In the genomic region with DNA sequence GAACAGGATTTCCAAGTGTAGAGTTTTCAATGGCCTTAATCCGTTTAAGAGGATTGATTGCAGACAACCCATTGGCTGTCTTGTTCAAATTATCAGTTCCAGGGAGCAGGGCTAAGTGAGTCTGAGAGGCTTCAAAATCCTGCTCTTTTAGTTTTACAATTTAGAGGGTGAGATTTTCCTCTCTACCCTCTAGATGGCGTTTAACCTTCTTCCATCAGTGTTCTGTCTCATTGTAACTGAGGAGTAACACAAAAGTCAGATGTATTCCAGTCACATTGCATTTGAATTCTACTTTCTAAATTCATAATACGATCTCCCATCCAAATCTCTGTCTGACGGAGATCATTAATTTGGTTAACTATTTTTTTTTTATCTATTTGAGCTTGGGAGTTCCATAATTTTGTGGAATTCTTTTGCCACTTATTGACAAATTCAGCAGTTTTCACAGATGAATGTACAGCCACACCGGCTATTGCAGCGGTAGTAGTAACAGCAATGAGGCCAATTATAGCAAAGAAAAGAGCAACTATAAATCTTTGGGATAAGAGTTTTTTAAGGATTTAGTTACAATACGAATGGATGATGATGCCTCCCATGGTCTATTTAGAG, we compare ENCODE assay signal across 9 cellular contexts. TPM values are rescaled to one million over a fixed set of nuclear protein-coding genes. Genes with fewer than 3 reads are reported as not detected.
DNase-seq lines count a peak whose midpoint lies in the region; ATAC-seq, FAIRE-seq and TF ChIP-seq lines count a peak whose summit lies in the region.
"Had no signal": no experiment of that assay in that cellular context is flagged by ENCODE, and none has a peak within 500 bp of the region (broad histone marks: within the 10 kb centered on the region; RNA-seq: fewer than 3 reads in every experiment).

No MANE protein-coding gene starts in this region.

- FAIRE-seq in pancreas (lab: Jason Lieb, UNC): no peak

- no peaks in the 10 kb centered on the region for H3K9me3 ChIP-seq in pancreas

- H3K4me3 ChIP-seq in choroid plexus epithelial cell (ENCODE audit: low read depth, low read length): no peak overlapping the region
- H3K4me3 ChIP-seq in pancreas: no peak overlapping the region

- H3K27me3 ChIP-seq in pancreas: no peaks in the 10 kb centered on the region

- H3K27ac ChIP-seq in pancreas: no peak overlapping the region

- peak; percentile 35 for DNase-seq in DMS53 (lab: John Stamatoyannopoulos, UW)
- DNase-seq in DMS53 treated with DMSO at 0.1 percent for 48 hours (lab: John Stamatoyannopoulos, UW; ENCODE audit: unreplicated experiment): no peak
- peak; percentile 70 for DNase-seq in MV-4-11 (lab: John Stamatoyannopoulos, UW)
- peak; percentile 58 for DNase-seq in choroid plexus epithelial cell (ENCODE audit: low read depth)
- no peak for DNase-seq in pancreas
- DNase-seq in mesenteric fat pad (ENCODE audit: low spot score): no peak

- ATAC-seq in pancreas (no peak), HG03039 (IDR thresholded peaks at IDR 0.05; ENCODE audit: unreplicated experiment) (no peak), GM21737 (IDR thresholded peaks at IDR 0.05; ENCODE audit: unreplicated experiment) (no peak)

- intact Hi-C loops in pancreas (cut with DNase I): no loop called here

- WGBS in pancreas, 2 donors: 41 to 44% methylated on average over 7 of the region's 7 CpGs

- H3K36me3 ChIP-seq in pancreas: no peaks in the 10 kb centered on the region

- H3K4me1 ChIP-seq in pancreas: no peaks in the 10 kb centered on the region

- TF ChIP-seq CTCF in choroid plexus epithelial cell (conservative IDR thresholded peaks at IDR 0.05; ENCODE audit: low read depth, low read length): peak; percentile 57
- peak in 3 of 4 donors; percentile 13 to 23 (median 14) for TF ChIP-seq CTCF in pancreas (IDR thresholded peaks at IDR 0.05)

RNA-seq across cellular contexts. Expression of gene C19orf84, which starts 7.8 kb away (rescaled TPM):
- total RNA-seq in pancreas (not detected), mesenteric fat pad (not detected)
- polyA plus RNA-seq in pancreas: not detected
- total RNA-seq: CD8-positive, alpha-beta memory T cell had no signal
- polyA plus RNA-seq: CD8-positive, alpha-beta memory T cell had no signal

RNA-seq across cellular contexts. Expression of gene LIM2, which starts 10.4 kb away (rescaled TPM):
- not detected for total RNA-seq in pancreas
- polyA plus RNA-seq in pancreas: not detected
- total RNA-seq in mesenteric fat pad: not detected

RNA-seq across cellular contexts. Expression of gene SIGLEC10, which starts 19.2 kb away (rescaled TPM):
- total RNA-seq in pancreas (10 to 100 TPM in 1 of 6 donors, 1 to 10 TPM in 3, under 1 TPM in 2; 0.08 to 10.1 (median 2.8) TPM), mesenteric fat pad (5.2 TPM)
- polyA plus RNA-seq in pancreas: under 1 TPM; 0.52 to 0.53 TPM

RNA-seq across cellular contexts. Expression of gene NKG7, which starts 25.7 kb away (rescaled TPM):
- total RNA-seq in pancreas (1 to 10 TPM in 3 of 6 donors, under 1 TPM in 1, not detected in 2; 0.98 to 2.1 (median 1.3) TPM), mesenteric fat pad (3.7 TPM)
- under 1 TPM; 0.56 to 0.80 TPM for polyA plus RNA-seq in pancreas

RNA-seq across cellular contexts. Expression of gene CLDND2, which starts 29.4 kb away (rescaled TPM):
- 1 to 10 TPM in 1 of 6 donors, under 1 TPM in 4, not detected in 1; 0.46 to 1.5 (median 0.61) TPM for total RNA-seq in pancreas
- 1 to 10 TPM; 4.3 to 7.7 TPM for polyA plus RNA-seq in pancreas
- 4.4 TPM for total RNA-seq in mesenteric fat pad

Comparison
In these comparisons a context has a peak if more than half of its experiments do, and no peak if none do; other contexts are left out.
1. DNase-seq: peak in DMS53 (single experiment), MV-4-11 (single experiment) and choroid plexus epithelial cell (single experiment); none in DMS53 treated with DMSO at 0.1 percent for 48 hours (single experiment), pancreas (0 of 6) and mesenteric fat pad (single experiment).